Comparison of ENCODE assay signal across 12 cellular contexts in the genomic region with DNA sequence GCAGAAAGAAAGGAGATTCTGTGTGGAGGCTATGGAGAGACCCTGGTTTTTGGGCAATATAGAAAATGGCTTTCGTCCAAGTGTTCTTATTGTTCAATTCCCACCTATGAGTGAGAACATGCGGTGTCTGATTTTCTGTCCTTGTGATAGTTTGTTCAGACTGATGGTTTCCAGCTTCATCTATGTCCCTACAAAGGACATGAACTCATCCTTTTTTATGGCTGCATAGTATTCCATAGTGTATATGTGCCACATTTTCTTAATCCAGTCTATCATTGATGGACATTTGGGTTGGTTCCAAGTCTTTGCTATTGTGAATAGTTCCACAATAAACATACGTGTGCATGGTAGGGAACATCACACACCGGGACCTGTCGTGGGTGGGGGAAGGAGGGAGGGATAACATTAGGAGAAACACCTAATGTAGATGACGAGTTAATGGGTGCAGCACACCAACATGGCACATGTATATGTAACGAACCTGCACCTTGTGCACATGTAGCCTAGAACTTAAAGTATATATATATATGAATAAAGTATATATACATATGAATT. TPM values are rescaled to one million over a fixed set of nuclear protein-coding genes. Genes with fewer than 3 reads are reported as not detected.
A peak's percentile ranks its signal among the peaks of the same experiment; 100 is the strongest.
DNase-seq lines count a peak whose midpoint lies in the region; ATAC-seq and TF ChIP-seq lines count a peak whose summit lies in the region.
"Not testable (repeated sequence)": the region's sequence is repeated elsewhere in the genome, so short reads cannot be mapped to it uniquely, and the experiment has no call there.
"Had no signal": no experiment of that assay in that cellular context is flagged by ENCODE, and none has a peak within 500 bp of the region (broad histone marks: within the 10 kb centered on the region; RNA-seq: fewer than 3 reads in every experiment).

No MANE protein-coding gene starts in this region.

- H3K9ac ChIP-seq in SK-N-MC (ENCODE audit: insufficient read length); iPS-18a (ENCODE audit: low read length): not testable (repeated sequence)

- intact Hi-C loops in MCF 10A (cut with micrococcal nuclease) = not testable (repeated sequence)

- peak overlapping the region in 2 of 3 donors; percentile 70 to 98 for H3K27ac Mint-ChIP-seq in IgD-negative memory B cell
- H3K27ac Mint-ChIP-seq in activated T-cell treated with anti-CD3 and anti-CD28 coated beads, Interleukin-2, amount 50 U/mL, for 72 hours = not testable (repeated sequence)
- peak overlapping the region; percentile 93 for H3K27ac Mint-ChIP-seq in MCF 10A (ENCODE audit: low read depth, unreplicated experiment)

- H3K9me3 Mint-ChIP-seq in IgD-negative memory B cell; activated T-cell treated with anti-CD3 and anti-CD28 coated beads, Interleukin-2, amount 50 U/mL, for 72 hours; MCF 10A (ENCODE audit: unreplicated experiment): not testable (repeated sequence)

- not testable (repeated sequence) for H3K36me3 Mint-ChIP-seq in IgD-negative memory B cell; activated T-cell treated with anti-CD3 and anti-CD28 coated beads, Interleukin-2, amount 50 U/mL, for 72 hours (ENCODE audit: insufficient read depth in 2 of 2)
- H3K36me3 Mint-ChIP-seq in MCF 10A (ENCODE audit: insufficient read depth, unreplicated experiment) = peaks cover 15% of the 10 kb centered on the region

- not testable (repeated sequence) for H3K27me3 ChIP-seq in BE2C; iPS-18a (ENCODE audit: control insufficient read depth, insufficient read depth, low read length); osteoblast (ENCODE audit: insufficient read depth, low read length)

- H2AFZ ChIP-seq in osteoblast (ENCODE audit: low read length) = not testable (repeated sequence)

- peaks cover 6 to 27% (median 25%) of the 10 kb centered on the region in 3 donors for H3K4me1 Mint-ChIP-seq in IgD-negative memory B cell
- peaks cover 48% of the 10 kb centered on the region for H3K4me1 Mint-ChIP-seq in activated T-cell treated with anti-CD3 and anti-CD28 coated beads, Interleukin-2, amount 50 U/mL, for 72 hours (ENCODE audit: low read depth)
- H3K4me1 Mint-ChIP-seq in MCF 10A (ENCODE audit: insufficient read depth, unreplicated experiment) = not testable (repeated sequence)

- DNase-seq in BE2C; GM12864 (ENCODE audit: low read depth); SK-N-MC (ENCODE audit: low read depth, low spot score); activated T-cell treated with anti-CD3 and anti-CD28 coated beads, Interleukin-2, amount 50 U/mL, for 72 hours; MCF 10A (ENCODE audit: unreplicated experiment); osteoblast (ENCODE audit: insufficient read length, low spot score, missing footprints): not testable (repeated sequence)

- not testable (repeated sequence) for BruUV-seq in MCF 10A (replicated peaks; lab: Mats Ljungman, UMichigan)

- not testable (repeated sequence) for H3K4me1 ChIP-seq in BE2C; iPS-18a (ENCODE audit: control insufficient read depth, low read depth, low read length); osteoblast (ENCODE audit: insufficient read depth, low read length)

- H3K4me3 Mint-ChIP-seq in IgD-negative memory B cell = peak overlapping the region in 2 of 4 donors; percentile 41 to 97
- peak overlapping the region; percentile 87 to 97 for H3K4me3 Mint-ChIP-seq in activated T-cell treated with anti-CD3 and anti-CD28 coated beads, Interleukin-2, amount 50 U/mL, for 72 hours
- H3K4me3 Mint-ChIP-seq in MCF 10A (ENCODE audit: unreplicated experiment) = peak overlapping the region; percentile 87

- CTCF ChIA-PET in MCF 10A (lab: Yijun Ruan, JAX) = interaction anchor here (0.9 to 1.8 kb wide), 6 partner anchors 8 to 210 kb away, joined by 3 to 12 read pairs (median 7); partner anchors contain the start of gene DUSP12

- not testable (repeated sequence) for H3K27ac ChIP-seq in SK-N-MC; iPS-18a (ENCODE audit: low read length); osteoblast (ENCODE audit: low read depth, low read length)

- H3K4me2 ChIP-seq in osteoblast (ENCODE audit: insufficient read depth, low read length) = peak overlapping the region; percentile 97

- not testable (repeated sequence) for H3K36me3 ChIP-seq in BE2C; SK-N-MC (ENCODE audit: insufficient read depth, low read length); iPS-18a (ENCODE audit: control insufficient read depth, low read depth, low read length); osteoblast (ENCODE audit: insufficient read depth, low read length)

- H3K9me3 ChIP-seq in BE2C; SK-N-MC (ENCODE audit: low read depth, low read length); iPS-18a (ENCODE audit: control insufficient read depth, low read depth, low read length); osteoblast (ENCODE audit: low read depth, low read length): not testable (repeated sequence)

- POLR2A ChIA-PET in MCF 10A (lab: Yijun Ruan, JAX) = interaction anchor here (0.6 to 2.7 kb wide), 13 partner anchors 8 to 1176 kb away, joined by 3 to 19 read pairs (median 4); partner anchors contain the start of genes DUSP12, HSPA6 and ITLN2

- not testable (repeated sequence) for ATAC-seq in activated T-cell treated with anti-CD3 and anti-CD28 coated beads, Interleukin-2, amount 50 U/mL, for 72 hours (replicated peaks in 1 of 2)

- H3K27me3 Mint-ChIP-seq in IgD-negative memory B cell; activated T-cell treated with anti-CD3 and anti-CD28 coated beads, Interleukin-2, amount 50 U/mL, for 72 hours (ENCODE audit: low read depth); MCF 10A (ENCODE audit: insufficient read depth, unreplicated experiment): not testable (repeated sequence)

- H3K4me3 ChIP-seq in BE2C (ENCODE audit: low read depth, low read length) (peak overlapping the region; percentile 76), GM12864 (ENCODE audit: low read depth, low read length) (peak overlapping the region; percentile 53; the same call in 1 of the 2 replicates), SK-N-MC (peak overlapping the region; percentile 98), iPS-18a (ENCODE audit: low read length) (peak overlapping the region; percentile 74)
- not testable (repeated sequence) for H3K4me3 ChIP-seq in osteoblast (ENCODE audit: insufficient read depth, low read length)

- H3K79me2 ChIP-seq in osteoblast (ENCODE audit: insufficient read depth, low read length) = not testable (repeated sequence)

- TF ChIP-seq CTCF in BE2C (IDR thresholded peaks at IDR 0.05; ENCODE audit: low read depth, low read length); GM12864 (IDR thresholded peaks at IDR 0.05; ENCODE audit: low read depth, low read length, missing control alignments); MCF 10A (IDR thresholded peaks at IDR 0.05; ENCODE audit: unreplicated experiment); osteoblast (IDR thresholded peaks at IDR 0.05; ENCODE audit: extremely low read depth, low read depth, low read length): not testable (repeated sequence)

- not testable (repeated sequence) for H4K20me1 ChIP-seq in osteoblast (ENCODE audit: insufficient read depth, low read length)

RNA-seq across cellular contexts. Expression of gene FCGR3A, which starts 10.6 kb away (rescaled TPM):
- not detected for polyA plus RNA-seq in BE2C (2012; ENCODE audit: insufficient read depth, insufficient read length, low read depth)
- 4.4 TPM for polyA plus RNA-seq in IgD-negative memory B cell
- total RNA-seq in activated T-cell treated with anti-CD3 and anti-CD28 coated beads, Interleukin-2, amount 50 U/mL, for 72 hours = 1 to 10 TPM in 1 of 2 donors, under 1 TPM in 1; 0.38 to 1.5 TPM
- total RNA-seq in MCF 10A (2022) (not detected in 2 replicates), osteoblast (under 0.01 TPM in 1 of 2 replicates, not detected in the other)
- total RNA-seq: activated CD8-positive, alpha-beta memory T cell treated with anti-CD3 and anti-CD28 coated beads for 36 hours; activated T-helper 1 cell treated with anti-CD3 and anti-CD28 coated beads, Interleukin-12 subunit alpha, Interleukin-12 subunit beta, Interleukin-2, Interleukin-4 antibody, amounts not matched to agents 30 ng/mL and 10 ng/mL and 1 ng/mL, durations not matched to agents 14 hours and 24 hours and 36 hours; H4; RPMI7951 had no signal

RNA-seq across cellular contexts. Expression of gene HSPA6, which starts 14.7 kb away (rescaled TPM):
- polyA plus RNA-seq in BE2C (2012; ENCODE audit: insufficient read depth, insufficient read length, low read depth) = 0.36 TPM
- 0.80 TPM for polyA plus RNA-seq in IgD-negative memory B cell
- total RNA-seq in activated T-cell treated with anti-CD3 and anti-CD28 coated beads, Interleukin-2, amount 50 U/mL, for 72 hours = under 1 TPM; 0.24 to 0.53 TPM
- total RNA-seq in MCF 10A (2022) (0.28 and 0.52 TPM in 2 replicates), osteoblast (0.36 and 0.88 TPM in 2 replicates)

RNA-seq across cellular contexts. Expression of gene FCGR2A, which starts 33.7 kb away (rescaled TPM):
- polyA plus RNA-seq in BE2C (2012; ENCODE audit: insufficient read depth, insufficient read length, low read depth) = 0.49 TPM
- polyA plus RNA-seq in IgD-negative memory B cell = 1.3 TPM
- under 1 TPM; 0.43 to 0.88 TPM for total RNA-seq in activated T-cell treated with anti-CD3 and anti-CD28 coated beads, Interleukin-2, amount 50 U/mL, for 72 hours
- total RNA-seq in MCF 10A (2022) (not detected in 2 replicates), osteoblast (0.59 and 1.4 TPM in 2 replicates)
- total RNA-seq: activated CD8-positive, alpha-beta memory T cell treated with anti-CD3 and anti-CD28 coated beads for 36 hours; activated T-helper 1 cell treated with anti-CD3 and anti-CD28 coated beads, Interleukin-12 subunit alpha, Interleukin-12 subunit beta, Interleukin-2, Interleukin-4 antibody, amounts not matched to agents 30 ng/mL and 10 ng/mL and 1 ng/mL, durations not matched to agents 14 hours and 24 hours and 36 hours had no signal
